24 cellular contexts compared by ENCODE assay signal in the genomic region with DNA sequence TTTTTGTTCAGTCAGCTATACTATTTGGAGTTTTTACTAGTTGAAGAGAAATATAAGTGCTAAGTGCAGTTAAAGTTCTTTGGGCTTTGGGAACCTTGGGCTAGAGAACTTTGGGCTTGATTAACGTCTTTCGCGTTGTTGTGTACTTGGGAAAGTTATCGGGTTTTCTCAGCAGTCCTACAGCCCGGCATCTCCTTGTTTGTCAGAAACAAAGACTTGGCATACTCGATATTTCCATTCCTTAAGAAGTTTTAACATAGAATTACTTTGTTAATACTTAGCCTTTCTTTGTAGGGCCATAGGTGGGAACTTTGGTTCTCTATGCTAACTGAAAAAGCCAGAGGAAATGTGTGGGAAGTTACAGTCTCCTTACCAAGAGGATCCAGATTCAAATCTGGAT.
"Had no signal": no experiment of that assay in that cellular context is flagged by ENCODE, and none has a peak within 500 bp of the region (broad histone marks: within the 10 kb centered on the region; RNA-seq: fewer than 3 reads in every experiment).

No MANE protein-coding gene starts in this region.

- H3K27ac ChIP-seq: coronary artery, epithelial cell of prostate, esophagus muscularis mucosa, gastrocnemius medialis, heart right ventricle, left ventricle myocardium inferior, lower lobe of right lung, pancreas had no signal

- H3K9me3 Mint-ChIP-seq: memory B cell, naive B cell, nephron, type B pancreatic cell had no signal

- H3K4me3 Mint-ChIP-seq: memory B cell, naive B cell, nephron, type B pancreatic cell had no signal

- FAIRE-seq: kidney, pancreas, urothelium cell line had no signal

- DNase-seq: effector CD4-positive, alpha-beta T cell; gastrocnemius medialis; heart right ventricle; hypothalamus; kidney; left cardiac atrium; left ventricle myocardium inferior; lower lobe of right lung; midbrain; naive B cell; occipital lobe; pancreas; right cardiac atrium; stimulated activated CD4-positive, alpha-beta T cell treated with anti-CD3 and anti-CD28 coated beads, Interleukin-2, amount 100 ng/mL, for 48 hours; stimulated activated naive CD4-positive, alpha-beta T cell treated with Interleukin-2 at 50 U/mL for 16 hours had no signal

- H3K4me1 Mint-ChIP-seq: nephron had no signal

- H3K36me3 ChIP-seq: esophagus muscularis mucosa, gastrocnemius medialis, heart right ventricle, lower lobe of right lung, pancreas had no signal

- H3K4me2 ChIP-seq: smooth muscle cell had no signal

- H3K9me3 ChIP-seq: esophagus muscularis mucosa, gastrocnemius medialis, heart right ventricle, left ventricle myocardium inferior, lower lobe of right lung, pancreas had no signal

- ATAC-seq: gastrocnemius medialis, heart right ventricle, left cardiac atrium, lower lobe of right lung, pancreas, right cardiac atrium had no signal

- H3K27me3 ChIP-seq: esophagus muscularis mucosa, gastrocnemius medialis, heart right ventricle, pancreas had no signal

- H3K4me1 ChIP-seq: lower lobe of right lung had no signal

- H3K4me3 ChIP-seq: coronary artery, esophagus muscularis mucosa, gastrocnemius medialis, heart right ventricle, left ventricle myocardium inferior, lower lobe of right lung, pancreas, smooth muscle cell had no signal

- H3K27ac Mint-ChIP-seq: memory B cell, nephron, progenitor cell of endocrine pancreas, type B pancreatic cell had no signal

- H3K27me3 Mint-ChIP-seq: memory B cell, naive B cell, progenitor cell of endocrine pancreas, type B pancreatic cell had no signal

- H3K36me3 Mint-ChIP-seq: naive B cell had no signal
